Comparison of ENCODE assay signal across 8 cellular contexts in the genomic region with DNA sequence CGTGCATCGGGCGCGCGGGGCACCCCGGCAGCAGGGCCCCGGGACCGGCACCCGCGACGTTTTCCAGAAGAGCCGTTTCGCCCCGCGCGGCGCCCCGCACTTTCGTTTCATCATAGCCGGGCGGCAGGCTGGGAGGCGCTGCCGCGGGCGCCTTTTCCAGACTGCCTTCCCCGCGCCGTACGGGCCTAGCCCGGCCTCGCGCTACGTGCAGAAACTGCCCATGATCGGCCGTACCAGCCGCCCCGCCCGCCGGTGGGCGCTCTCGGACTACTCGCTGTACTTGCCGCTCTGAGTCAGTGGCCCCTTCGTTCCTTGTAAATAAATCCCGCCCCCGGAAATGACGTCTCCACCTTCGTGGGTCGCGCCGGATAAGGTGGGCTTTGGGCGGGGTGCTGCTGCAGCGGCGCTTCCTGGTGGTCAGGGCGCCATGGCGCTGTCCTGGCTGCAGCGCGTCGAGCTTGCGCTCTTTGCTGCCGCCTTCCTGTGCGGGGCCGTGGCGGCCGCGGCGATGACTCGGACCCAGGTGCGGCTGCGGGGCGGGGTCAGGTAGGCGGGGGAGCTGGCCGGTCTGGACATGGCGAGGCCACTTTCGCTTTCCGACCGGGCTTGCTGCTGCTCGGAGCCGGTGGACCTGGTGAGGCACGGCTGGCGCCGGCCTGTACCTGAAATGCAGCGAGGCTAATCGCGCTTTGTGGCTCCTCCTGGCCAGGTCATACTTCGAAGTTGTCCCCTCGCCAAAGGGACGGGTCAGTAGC.
A peak's percentile ranks its signal among the peaks of the same experiment; 100 is the strongest.
DNase-seq lines count a peak whose midpoint lies in the region; ATAC-seq lines count a peak whose summit lies in the region.

A gene with protein sequence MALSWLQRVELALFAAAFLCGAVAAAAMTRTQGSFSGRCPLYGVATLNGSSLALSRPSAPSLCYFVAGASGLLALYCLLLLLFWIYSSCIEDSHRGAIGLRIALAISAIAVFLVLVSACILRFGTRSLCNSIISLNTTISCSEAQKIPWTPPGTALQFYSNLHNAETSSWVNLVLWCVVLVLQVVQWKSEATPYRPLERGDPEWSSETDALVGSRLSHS (plus strand): TSS at position 398 of the 755 bp plus-strand sequence. CDS start 30 bp downstream, at position 428.

- DNase-seq in AG20443 (ENCODE audit: low spot score): peak; percentile 95
- peak; percentile 95 for DNase-seq in NCI-H446 treated with DMSO at 0.1 percent for 48 hours (lab: John Stamatoyannopoulos, UW)
- peak; percentile 95 for DNase-seq in activated CD4-positive, CD25-positive, alpha-beta regulatory T cell treated with anti-CD3 and anti-CD28 coated beads, Interleukin-2, amount 50 U/mL, for 72 hours
- peak; percentile 49 to 75 for DNase-seq in cerebellar nuclear complex (lab: John Stamatoyannopoulos, UW)
- peak; percentile 85 for DNase-seq in kidney glomerular epithelial cell (lab: John Stamatoyannopoulos, UW)
- DNase-seq in stimulated activated CD4-positive, alpha-beta T cell treated with anti-CD3 and anti-CD28 coated beads, Interleukin-1b, Interleukin-23, amount 100 ng/mL, for 1 hour (ENCODE audit: low read depth in 2 of 2): peak; percentile 90 to 97

- ATAC-seq in GM19025 (IDR thresholded peaks at IDR 0.05; ENCODE audit: low read depth, unreplicated experiment) (peak; percentile 61), HG03342 (IDR thresholded peaks at IDR 0.05; ENCODE audit: unreplicated experiment) (peak; percentile 69)

Comparison
In these comparisons a context has a peak if more than half of its experiments do, and no peak if none do; other contexts are left out.
1. Peak in every context shown above with its lines: DNase-seq and ATAC-seq.